In genomic region chr13:30240608-30241007, GRCh38 we compare ENCODE assay signal across 16 cellular contexts.
"Had no signal": no experiment of that assay in that cellular context is flagged by ENCODE, and none has a peak within 500 bp of the region (broad histone marks: within the 10 kb centered on the region; RNA-seq: fewer than 3 reads in every experiment).

No MANE protein-coding gene starts in this region.

- H3K9me3 ChIP-seq: adrenal gland, sigmoid colon, stomach, testis, upper lobe of left lung had no signal

- H3K4me1 ChIP-seq: adrenal gland, spleen, stomach, testis, upper lobe of left lung had no signal

- H3K27ac ChIP-seq: adrenal gland, epithelial cell of prostate, sigmoid colon, spleen, stomach, testis, upper lobe of left lung had no signal

- FAIRE-seq: frontal cortex had no signal

- H3K36me3 ChIP-seq: adrenal gland, sigmoid colon had no signal

- H3K27me3 ChIP-seq: adrenal gland, sigmoid colon, spleen, stomach, testis, upper lobe of left lung had no signal

- ATAC-seq: activated CD4-positive, alpha-beta T cell treated with anti-CD3 and anti-CD28 coated beads for 36 hours; activated T-cell treated with anti-CD3 and anti-CD28 coated beads, Interleukin-2, amount 50 U/mL, for 4 hours; left lobe of liver had no signal

- H3K4me3 ChIP-seq: adrenal gland, sigmoid colon, spleen, stomach, testis, upper lobe of left lung had no signal

- DNase-seq: activated CD4-positive, alpha-beta memory T cell treated with anti-CD3 and anti-CD28 coated beads, Interleukin-2, amount 10 ng/mL, durations not matched to agents 7 days and 5 days; activated CD4-positive, alpha-beta T cell treated with anti-CD3 and anti-CD28 coated beads for 36 hours; activated effector memory CD4-positive, alpha-beta T cell treated with anti-CD3 and anti-CD28 coated beads, Interleukin-2, amount 50 U/mL, for 16 hours; activated T-cell treated with anti-CD3 and anti-CD28 coated beads, Interleukin-2, amount 50 U/mL, for 4 hours; adrenal gland; dermis blood vessel endothelial cell; islet precursor cell; midbrain; sigmoid colon; spleen; stomach; testis; upper lobe of left lung had no signal
